Comparison of ENCODE assay signal across 10 cellular contexts in genomic region chr14:35879141-35879648, GRCh38. TPM values are rescaled to one million over a fixed set of nuclear protein-coding genes. Genes with fewer than 3 reads are reported as not detected.
A peak's percentile ranks its signal among the peaks of the same experiment; 100 is the strongest.
DNase-seq lines count a peak whose midpoint lies in the region; ATAC-seq and TF ChIP-seq lines count a peak whose summit lies in the region.
"Had no signal": no experiment of that assay in that cellular context is flagged by ENCODE, and none has a peak within 500 bp of the region (broad histone marks: within the 10 kb centered on the region; RNA-seq: fewer than 3 reads in every experiment).

No MANE protein-coding gene starts in this region.

- no peak for TF ChIP-seq POLR2A in NB4 (IDR thresholded peaks at IDR 0.05; ENCODE audit: extremely low read depth, insufficient read length)

- 33 to 56% (median 37%) methylated on average over 2 of the region's 2 CpGs for WGBS in psoas muscle, 3 donors

- no peaks in the 10 kb centered on the region for H3K27me3 ChIP-seq in psoas muscle (ENCODE audit: insufficient read depth in 3 of 3, low read length in 2 of 3)

- TF ChIP-seq CTCF in NB4 (IDR thresholded peaks at IDR 0.05; ENCODE audit: low read depth, low read length), result no peak
- no peak for TF ChIP-seq CTCF in coronary artery (IDR thresholded peaks at IDR 0.05)
- no peak for TF ChIP-seq CTCF in psoas muscle (IDR thresholded peaks at IDR 0.05)

- intact Hi-C loops in psoas muscle (cut with DNase I), result no loop called here

- peaks cover 10% of the 10 kb centered on the region for H3K4me1 ChIP-seq in psoas muscle

- DNase-seq in GF-D8 (lab: John Stamatoyannopoulos, UW), result peak; percentile 38
- peak; percentile 54 for DNase-seq in NB4 (ENCODE audit: low read depth)
- DNase-seq in coronary artery (ENCODE audit: low spot score), result no peak
- DNase-seq in psoas muscle, result no peak
- no peak for DNase-seq in amniotic stem cell (lab: John Stamatoyannopoulos, UW)
- no peak for DNase-seq in iPS-NIHi11 (ENCODE audit: low spot score)
- DNase-seq: activated CD8-positive, alpha-beta memory T cell treated with anti-CD3 and anti-CD28 coated beads for 24 hours; effector memory CD4-positive, alpha-beta T cell had no signal

- H3K27ac ChIP-seq in coronary artery (peak overlapping the region; percentile 24 to 52), psoas muscle (peak overlapping the region; percentile 16)

- H3K9me3 ChIP-seq in psoas muscle, result no peaks in the 10 kb centered on the region

- no peak overlapping the region for H3K4me3 ChIP-seq in NB4 (ENCODE audit: low read depth, low read length)
- no peak overlapping the region for H3K4me3 ChIP-seq in coronary artery
- no peak overlapping the region for H3K4me3 ChIP-seq in psoas muscle
- H3K4me3 ChIP-seq: skin epidermis had no signal

- H3K36me3 ChIP-seq in psoas muscle (ENCODE audit: insufficient read depth in 1 of 2, low read depth in 1 of 2), result peaks cover 0 to 12% of the 10 kb centered on the region in 2 donors

- no peak for ATAC-seq in psoas muscle
- no peak for ATAC-seq in GM21447 (IDR thresholded peaks at IDR 0.05; ENCODE audit: unreplicated experiment)

RNA-seq across cellular contexts. Expression of gene BRMS1L, which starts 53.1 kb away (rescaled TPM):
- total RNA-seq in psoas muscle, result 10 to 100 TPM in 2 of 4 donors, 1 to 10 TPM in 2; 8.3 to 14.2 (median 9.8) TPM
- 10 to 100 TPM in 1 of 3 donors, 1 to 10 TPM in 2; 5.3 to 15.9 (median 8.5) TPM for polyA plus RNA-seq in psoas muscle

Comparison
In these comparisons a context has a peak if more than half of its experiments do, and no peak if none do; other contexts are left out.
1. DNase-seq: peak in GF-D8 (single experiment) and NB4 (single experiment); none in coronary artery (single experiment), psoas muscle (0 of 2), amniotic stem cell (single experiment) and iPS-NIHi11 (single experiment).